ENCODE assay signal across 11 cellular contexts in genomic region chr13:50678464-50679162, GRCh38.
DNase-seq lines count a peak whose midpoint lies in the region; ATAC-seq and TF ChIP-seq lines count a peak whose summit lies in the region.
"Had no signal": no experiment of that assay in that cellular context is flagged by ENCODE, and none has a peak within 500 bp of the region (broad histone marks: within the 10 kb centered on the region; RNA-seq: fewer than 3 reads in every experiment).

No MANE protein-coding gene starts in this region.

- H3K27me3 Mint-ChIP-seq in osteocyte (ENCODE audit: unreplicated experiment) = no peaks in the 10 kb centered on the region

- no peaks in the 10 kb centered on the region for H3K27me3 ChIP-seq in esophagus squamous epithelium

- H3K4me3 ChIP-seq in esophagus squamous epithelium = no peak overlapping the region

- H3K4me1 ChIP-seq in esophagus squamous epithelium = peaks cover 7 to 36% (median 22%) of the 10 kb centered on the region in 3 donors

- whole genome bisulfite sequencing in esophagus squamous epithelium, 2 donors = 63 to 84% methylated on average over 6 of the region's 6 CpGs

- intact Hi-C loops in esophagus squamous epithelium (cut with DNase I) = no loop called here
- intact Hi-C loops in cardiac septum (cut with DNase I) = loop anchor here (5.0 kb wide), 2 partner anchors 54 to 81 kb away; no protein-coding TSS in a partner anchor

- H3K9me3 Mint-ChIP-seq in osteocyte (ENCODE audit: unreplicated experiment) = no peaks in the 10 kb centered on the region
- H3K9me3 Mint-ChIP-seq: type B pancreatic cell had no signal

- ATAC-seq in HG03342 (IDR thresholded peaks at IDR 0.05; ENCODE audit: unreplicated experiment) (no peak), GM19467 (IDR thresholded peaks at IDR 0.05; ENCODE audit: unreplicated experiment) (no peak), GM19351 (IDR thresholded peaks at IDR 0.05; ENCODE audit: unreplicated experiment) (no peak)

- H3K36me3 Mint-ChIP-seq in osteocyte (ENCODE audit: unreplicated experiment) = no peaks in the 10 kb centered on the region

- no peaks in the 10 kb centered on the region for H3K9me3 ChIP-seq in esophagus squamous epithelium
- H3K9me3 ChIP-seq: Caco-2 had no signal

- peak overlapping the region in 3 of 4 donors; percentile 3 to 62 (median 23) for H3K27ac ChIP-seq in esophagus squamous epithelium

- TF ChIP-seq CTCF in esophagus squamous epithelium (IDR thresholded peaks at IDR 0.05) (no peak), osteocyte (IDR thresholded peaks at IDR 0.05) (no peak)

- no peaks in the 10 kb centered on the region for H3K36me3 ChIP-seq in esophagus squamous epithelium

- DNase-seq in EL (peak; percentile 96), RPMI7951 (ENCODE audit: low read depth) (peak; percentile 98), esophagus squamous epithelium (lab: John Stamatoyannopoulos, UW) (no peak), osteocyte (ENCODE audit: extremely low spot score, unreplicated experiment) (no peak), cardiac septum (ENCODE audit: low spot score) (no peak)
- DNase-seq: aorta, Caco-2 had no signal

- H3K27ac Mint-ChIP-seq in osteocyte (ENCODE audit: unreplicated experiment) = peak overlapping the region; percentile 50
- H3K27ac Mint-ChIP-seq: type B pancreatic cell had no signal

- H3K4me3 Mint-ChIP-seq in osteocyte (ENCODE audit: unreplicated experiment) = no peak overlapping the region
- H3K4me3 Mint-ChIP-seq: type B pancreatic cell had no signal

- H3K4me1 Mint-ChIP-seq in osteocyte (ENCODE audit: unreplicated experiment) = peaks cover 41% of the 10 kb centered on the region

- no peak for TF ChIP-seq POLR2A in esophagus squamous epithelium (IDR thresholded peaks at IDR 0.05)

Comparison
In these comparisons a context has a peak if more than half of its experiments do, and no peak if none do; other contexts are left out.
1. DNase-seq: peak in EL (single experiment) and RPMI7951 (single experiment); none in esophagus squamous epithelium (single experiment), osteocyte (single experiment) and cardiac septum (single experiment).